ENCODE assay signal across 23 cellular contexts in genomic region chr11:714436-714835, GRCh38. TPM values are rescaled to one million over a fixed set of nuclear protein-coding genes. Genes with fewer than 3 reads are reported as not detected.
"Had no signal": no experiment of that assay in that cellular context is flagged by ENCODE, and none has a peak within 500 bp of the region (broad histone marks: within the 10 kb centered on the region; RNA-seq: fewer than 3 reads in every experiment).

No MANE protein-coding gene starts in this region.

- H3K4me3 Mint-ChIP-seq: IgD-negative memory B cell had no signal

- H3K9me3 ChIP-seq: SJSA1 had no signal

- H3K4me1 ChIP-seq: SJSA1 had no signal

- H3K27ac ChIP-seq: KMS-11, SJSA1, SK-N-MC had no signal

- H3K4me3 ChIP-seq: K562, SJSA1, SK-N-MC had no signal

- FAIRE-seq: K562, RCC 7860 had no signal

- ATAC-seq: K562 had no signal

- H3K36me3 Mint-ChIP-seq: IgD-negative memory B cell had no signal

- H3K36me3 ChIP-seq: SJSA1 had no signal

- H3K9ac ChIP-seq: KMS-11 had no signal

- DNase-seq: Kasumi-1, MM.1S, NCI-H1092 treated with DMSO at 0.1 percent for 48 hours, NCI-H1436, NCI-H187, NCI-H2029, NCI-H2081 treated with DMSO at 0.1 percent for 48 hours, NCI-H2171, NCI-H226, NCI-H446, NCI-H510A, NCI-H524 treated with DMSO at 0.1 percent for 48 hours, NCI-H69, NCI-H774, Right ventricle myocardium superior, RPMI8226, SIG-M5 had no signal

- H3K4me2 ChIP-seq: KMS-11 had no signal

RNA-seq across cellular contexts. Expression of gene EPS8L2, which starts 8.4 kb away (rescaled TPM):
- total RNA-seq: SJSA1 had no signal
